ENCODE assay signal across 8 cellular contexts in genomic region chr9:85740821-85741111, GRCh38. TPM values are rescaled to one million over a fixed set of nuclear protein-coding genes. Genes with fewer than 3 reads are reported as not detected.
A peak's percentile ranks its signal among the peaks of the same experiment; 100 is the strongest.
DNase-seq lines count a peak whose midpoint lies in the region; ATAC-seq and TF ChIP-seq lines count a peak whose summit lies in the region.

No MANE protein-coding gene starts in this region.

- DNase-seq in GM06990 (ENCODE audit: extremely low read depth, insufficient read length): no peak
- no peak for DNase-seq in Karpas-422
- peak; percentile 32 for DNase-seq in amniotic epithelial cell (ENCODE audit: low read depth)
- peak; percentile 62 for DNase-seq in inferior parietal cortex (ENCODE audit: extremely low spot score)
- DNase-seq in stomach: no peak
- DNase-seq in NCI-H2196 (lab: John Stamatoyannopoulos, UW; ENCODE audit: unreplicated experiment): no peak
- no peak for DNase-seq in left colon

- peaks cover 16% of the 10 kb centered on the region for H4K20me1 ChIP-seq in Karpas-422 (ENCODE audit: insufficient read depth, low read depth, low read length)

- no peak for TF ChIP-seq POLR2A in stomach (IDR thresholded peaks at IDR 0.05)

- peak overlapping the region; percentile 85 for H3K4me2 ChIP-seq in Karpas-422 (ENCODE audit: low read depth, low read length, poor library complexity, severe bottlenecking)

- H3K27ac ChIP-seq in Karpas-422 (ENCODE audit: low read length) (no peak overlapping the region), stomach (peak overlapping the region; percentile 84 to 95 (median 89))

- H3K9ac ChIP-seq in Karpas-422 (ENCODE audit: low read length): peak overlapping the region; percentile 83

- intact Hi-C loops in stomach (cut with DNase I; ENCODE audit: low total_unique reads): no loop called here
- intact Hi-C loops in left colon (cut with DNase I, micrococcal nuclease): no loop called here

- H3K27me3 ChIP-seq in GM06990 (replicated peaks; ENCODE audit: control insufficient read depth, insufficient read depth, low read length): no peaks in the 10 kb centered on the region
- no peaks in the 10 kb centered on the region for H3K27me3 ChIP-seq in Karpas-422 (ENCODE audit: low read length)
- no peaks in the 10 kb centered on the region for H3K27me3 ChIP-seq in stomach

- no peaks in the 10 kb centered on the region for H3K9me2 ChIP-seq in Karpas-422 (replicated peaks; ENCODE audit: insufficient read depth, low read length)

- no peak for TF ChIP-seq EP300 in stomach (IDR thresholded peaks at IDR 0.05)

- TF ChIP-seq CTCF in GM06990 (IDR thresholded peaks at IDR 0.05; ENCODE audit: insufficient read depth, low read length, poor library complexity, severe bottlenecking) (no peak), stomach (IDR thresholded peaks at IDR 0.05) (no peak)

- H3K4me3 ChIP-seq in GM06990 (replicated peaks; ENCODE audit: low read depth, low read length) (peak overlapping the region; percentile 92), Karpas-422 (ENCODE audit: low read length) (peak overlapping the region; percentile 82), stomach (peak overlapping the region; percentile 69 to 93 (median 78))

- H3K36me3 ChIP-seq in GM06990 (ENCODE audit: control insufficient read depth, insufficient read depth, low read length) (no peaks in the 10 kb centered on the region), Karpas-422 (ENCODE audit: insufficient read depth, low read length) (no peaks in the 10 kb centered on the region), stomach (no peaks in the 10 kb centered on the region)

- H3K4me1 ChIP-seq in Karpas-422 (ENCODE audit: low read length): peaks cover 24% of the 10 kb centered on the region
- peaks cover 0 to 34% (median 18%) of the 10 kb centered on the region in 4 donors for H3K4me1 ChIP-seq in stomach

- peaks cover 56% of the 10 kb centered on the region for H3K79me2 ChIP-seq in Karpas-422 (ENCODE audit: low read length)

- H2AFZ ChIP-seq in Karpas-422 (ENCODE audit: low read length): no peak overlapping the region

- no peaks in the 10 kb centered on the region for H3K9me3 ChIP-seq in Karpas-422 (ENCODE audit: low read length)
- H3K9me3 ChIP-seq in stomach: no peaks in the 10 kb centered on the region

- WGBS in stomach, 5 donors: 2 to 5% (median 3%) methylated on average over 9 of the region's 9 CpGs

- ATAC-seq in HG03045 (IDR thresholded peaks at IDR 0.05; ENCODE audit: unreplicated experiment) (no peak), left colon (no peak)

RNA-seq across cellular contexts. Expression of gene AGTPBP1, which starts 1.0 kb away (rescaled TPM):
- total RNA-seq in Karpas-422 (2014; rRNA removed; shearing (Covaris generic); ENCODE audit: low replicate concordance): 25.7 and 42.9 TPM in 2 replicates
- total RNA-seq in stomach (10 to 100 TPM in 4 of 5 donors, 1 to 10 TPM in 1; 5.2 to 46.1 (median 21.4) TPM), left colon (10 to 100 TPM; 11.4 to 14.0 TPM)
- polyA plus RNA-seq in stomach: 1 to 10 TPM; 2.9 to 7.2 (median 3.5) TPM

Comparison
In these comparisons a context has a peak if more than half of its experiments do, and no peak if none do; other contexts are left out.
1. DNase-seq: peak in amniotic epithelial cell (single experiment) and inferior parietal cortex (single experiment); none in GM06990 (single experiment), Karpas-422 (single experiment), stomach (single experiment), NCI-H2196 (single experiment) and left colon (0 of 2).
2. Peak in every context shown above with its lines, with median percentiles within 50 percentile points of each other: H3K4me3 ChIP-seq.